ENCODE assay signal across 12 cellular contexts in genomic region chr6:113625850-113626249, GRCh38.
DNase-seq lines count a peak whose midpoint lies in the region; ATAC-seq and TF ChIP-seq lines count a peak whose summit lies in the region.
"Had no signal": no experiment of that assay in that cellular context is flagged by ENCODE, and none has a peak within 500 bp of the region (broad histone marks: within the 10 kb centered on the region; RNA-seq: fewer than 3 reads in every experiment).

No MANE protein-coding gene starts in this region.

- no peak for DNase-seq in right cardiac atrium
- DNase-seq in NOMO-1 (lab: John Stamatoyannopoulos, UW; ENCODE audit: unreplicated experiment in 2 of 2): no peak
- DNase-seq in COR-L47 (lab: John Stamatoyannopoulos, UW): no peak
- DNase-seq: head of caudate nucleus, left ventricle myocardium superior, NCI-H1048, trophoblast cell had no signal

- H3K9me3 ChIP-seq in right cardiac atrium (ENCODE audit: control insufficient read depth, low read length): no peaks in the 10 kb centered on the region

- no peak overlapping the region for H3K27ac ChIP-seq in right cardiac atrium (ENCODE audit: low read length)

- H3K4me3 ChIP-seq in right cardiac atrium (ENCODE audit: low read length): no peak overlapping the region

- WGBS in right cardiac atrium: 94% methylated on average over 3 of the region's 3 CpGs

- intact Hi-C loops in right cardiac atrium (cut with DNase I): no loop called here

- peak; percentile 34 for ATAC-seq in GM18502 (IDR thresholded peaks at IDR 0.05; ENCODE audit: poor library complexity, unreplicated experiment)
- ATAC-seq in GM19455 (IDR thresholded peaks at IDR 0.05; ENCODE audit: unreplicated experiment): peak; percentile 48
- peak; percentile 42 for ATAC-seq in HG02852 (IDR thresholded peaks at IDR 0.05; ENCODE audit: unreplicated experiment)
- ATAC-seq in HG03469 (IDR thresholded peaks at IDR 0.05; ENCODE audit: unreplicated experiment): peak; percentile 35
- ATAC-seq in right cardiac atrium: no peak
- no peak for ATAC-seq in SK-N-SH treated with all-trans-retinoic acid at 6 μM for 48 hours
- ATAC-seq: left ventricle myocardium superior had no signal

- no peaks in the 10 kb centered on the region for H3K27me3 ChIP-seq in right cardiac atrium (ENCODE audit: control insufficient read depth, insufficient read depth)

- peaks cover under 1% of the 10 kb centered on the region for H3K4me1 ChIP-seq in right cardiac atrium (ENCODE audit: control insufficient read depth, insufficient read depth, low read length)

TF ChIP-seq in SK-N-SH treated with all-trans-retinoic acid at 6 μM for 48 hours, 23 proteins besides CTCF, POLR2A, EP300 and RAD21:
- TF ChIP-seq CSDC2 (CRISPR knock-in tag; IDR thresholded peaks at IDR 0.05) (no peak), OSR1 (CRISPR knock-in tag; IDR thresholded peaks at IDR 0.05) (no peak), ARNTL (CRISPR knock-in tag; IDR thresholded peaks at IDR 0.05; ENCODE audit: borderline replicate concordance, low read depth) (no peak), ZNF8 (CRISPR knock-in tag; IDR thresholded peaks at IDR 0.05) (no peak), ESRRG (CRISPR knock-in tag; IDR thresholded peaks at IDR 0.05) (no peak), PPARA (CRISPR knock-in tag; IDR thresholded peaks at IDR 0.05; ENCODE audit: borderline replicate concordance) (no peak), TSHZ2 (CRISPR knock-in tag; IDR thresholded peaks at IDR 0.05) (no peak), CREB5 (CRISPR knock-in tag; IDR thresholded peaks at IDR 0.05; ENCODE audit: low read depth) (no peak), POU6F1 (CRISPR knock-in tag; IDR thresholded peaks at IDR 0.05; ENCODE audit: borderline replicate concordance, low read depth) (no peak), GLIS3 (CRISPR knock-in tag; IDR thresholded peaks at IDR 0.05) (no peak), BACH2 (CRISPR knock-in tag; IDR thresholded peaks at IDR 0.05; ENCODE audit: borderline replicate concordance) (no peak)

Comparison
In these comparisons a context has a peak if more than half of its experiments do, and no peak if none do; other contexts are left out.
1. ATAC-seq: peak in GM18502 (single experiment), GM19455 (single experiment), HG02852 (single experiment) and HG03469 (single experiment); none in right cardiac atrium (0 of 2) and SK-N-SH treated with all-trans-retinoic acid at 6 μM for 48 hours (single experiment).